In the genomic region with DNA sequence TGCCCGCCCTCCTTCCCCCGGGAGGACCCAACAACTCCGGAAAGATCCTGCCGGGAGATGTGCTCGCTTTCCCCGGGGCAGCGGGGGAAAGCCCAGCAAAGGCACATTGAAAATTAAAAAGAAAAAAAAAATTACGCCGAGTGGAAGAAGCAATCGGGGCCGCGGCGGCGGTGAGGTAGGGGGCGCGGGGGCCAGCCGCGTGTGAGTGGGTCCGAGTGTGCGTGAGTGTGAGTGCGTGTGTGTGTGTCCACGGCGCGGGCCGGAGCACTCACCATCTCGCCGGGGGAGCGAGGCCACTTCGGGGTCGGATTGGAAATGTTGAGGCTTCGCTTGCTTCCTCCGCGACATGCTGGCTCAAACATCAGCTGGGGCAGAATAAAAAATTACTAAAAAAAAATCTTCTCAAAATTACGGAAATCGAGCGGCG, we compare ENCODE assay signal across 1 cellular context.
TF ChIP-seq lines count a peak whose summit lies in the region.

A gene (minus strand): TSS at position 377 of the 427 bp plus-strand sequence. CDS start 29 bp downstream, at position 348.

TF ChIP-seq in SK-N-SH treated with all-trans-retinoic acid at 6 μM for 48 hours, 23 proteins besides CTCF, POLR2A, EP300 and RAD21 (continued from another document):
- TF ChIP-seq, protein P1, sequence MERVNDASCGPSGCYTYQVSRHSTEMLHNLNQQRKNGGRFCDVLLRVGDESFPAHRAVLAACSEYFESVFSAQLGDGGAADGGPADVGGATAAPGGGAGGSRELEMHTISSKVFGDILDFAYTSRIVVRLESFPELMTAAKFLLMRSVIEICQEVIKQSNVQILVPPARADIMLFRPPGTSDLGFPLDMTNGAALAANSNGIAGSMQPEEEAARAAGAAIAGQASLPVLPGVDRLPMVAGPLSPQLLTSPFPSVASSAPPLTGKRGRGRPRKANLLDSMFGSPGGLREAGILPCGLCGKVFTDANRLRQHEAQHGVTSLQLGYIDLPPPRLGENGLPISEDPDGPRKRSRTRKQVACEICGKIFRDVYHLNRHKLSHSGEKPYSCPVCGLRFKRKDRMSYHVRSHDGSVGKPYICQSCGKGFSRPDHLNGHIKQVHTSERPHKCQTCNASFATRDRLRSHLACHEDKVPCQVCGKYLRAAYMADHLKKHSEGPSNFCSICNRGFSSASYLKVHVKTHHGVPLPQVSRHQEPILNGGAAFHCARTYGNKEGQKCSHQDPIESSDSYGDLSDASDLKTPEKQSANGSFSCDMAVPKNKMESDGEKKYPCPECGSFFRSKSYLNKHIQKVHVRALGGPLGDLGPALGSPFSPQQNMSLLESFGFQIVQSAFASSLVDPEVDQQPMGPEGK (CRISPR knock-in tag; IDR thresholded peaks at IDR 0.05; ENCODE audit: borderline replicate concordance): no peak
- TF ChIP-seq TCF4 (CRISPR knock-in tag; IDR thresholded peaks at IDR 0.05; ENCODE audit: borderline replicate concordance): no peak
- TF ChIP-seq ESRRG (CRISPR knock-in tag; IDR thresholded peaks at IDR 0.05): no peak
- TF ChIP-seq ZFP30 (CRISPR knock-in tag; IDR thresholded peaks at IDR 0.05): no peak
- TF ChIP-seq, protein P2, sequence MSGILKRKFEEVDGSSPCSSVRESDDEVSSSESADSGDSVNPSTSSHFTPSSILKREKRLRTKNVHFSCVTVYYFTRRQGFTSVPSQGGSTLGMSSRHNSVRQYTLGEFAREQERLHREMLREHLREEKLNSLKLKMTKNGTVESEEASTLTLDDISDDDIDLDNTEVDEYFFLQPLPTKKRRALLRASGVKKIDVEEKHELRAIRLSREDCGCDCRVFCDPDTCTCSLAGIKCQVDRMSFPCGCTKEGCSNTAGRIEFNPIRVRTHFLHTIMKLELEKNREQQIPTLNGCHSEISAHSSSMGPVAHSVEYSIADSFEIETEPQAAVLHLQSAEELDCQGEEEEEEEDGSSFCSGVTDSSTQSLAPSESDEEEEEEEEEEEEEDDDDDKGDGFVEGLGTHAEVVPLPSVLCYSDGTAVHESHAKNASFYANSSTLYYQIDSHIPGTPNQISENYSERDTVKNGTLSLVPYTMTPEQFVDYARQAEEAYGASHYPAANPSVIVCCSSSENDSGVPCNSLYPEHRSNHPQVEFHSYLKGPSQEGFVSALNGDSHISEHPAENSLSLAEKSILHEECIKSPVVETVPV (CRISPR knock-in tag; IDR thresholded peaks at IDR 0.05): no peak
- TF ChIP-seq CSDC2 (CRISPR knock-in tag; IDR thresholded peaks at IDR 0.05): no peak
